15 cellular contexts compared by ENCODE assay signal in the genomic region with DNA sequence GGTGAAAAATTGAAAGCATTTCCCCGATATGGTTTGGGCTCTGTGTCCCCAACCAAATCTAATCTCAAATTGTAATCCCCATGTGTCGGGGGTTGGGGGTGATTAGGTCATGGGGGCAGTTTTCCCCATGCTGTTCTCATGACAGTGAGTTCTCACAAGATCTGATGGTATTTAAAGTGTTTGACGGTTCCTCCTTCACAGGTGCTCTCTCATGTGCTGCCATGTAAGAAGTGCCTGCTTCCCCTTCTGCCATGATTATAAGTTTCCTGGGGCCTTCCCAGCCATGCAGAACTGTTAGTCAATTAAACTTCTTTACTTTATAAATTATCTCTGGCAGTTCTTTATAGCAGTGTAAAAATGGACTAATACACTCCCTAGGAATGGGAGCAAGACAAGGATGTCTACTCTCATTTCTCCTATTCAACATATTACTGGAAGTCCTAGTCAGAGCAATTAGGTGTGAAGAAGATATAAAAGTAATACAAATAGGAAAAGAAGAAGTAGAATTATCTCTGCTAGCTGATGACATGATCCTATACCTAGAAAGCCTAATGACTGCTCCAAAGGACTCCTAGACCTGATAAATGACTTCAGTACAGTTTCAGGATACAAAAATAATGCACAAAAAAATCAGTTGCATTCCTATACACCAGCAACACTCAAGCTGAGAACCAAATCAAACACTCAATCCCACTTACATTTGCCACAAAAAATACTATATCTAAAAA.
DNase-seq lines count a peak whose midpoint lies in the region; ATAC-seq and TF ChIP-seq lines count a peak whose summit lies in the region.
"Had no signal": no experiment of that assay in that cellular context is flagged by ENCODE, and none has a peak within 500 bp of the region (broad histone marks: within the 10 kb centered on the region; RNA-seq: fewer than 3 reads in every experiment).

No MANE protein-coding gene starts in this region.

- no peak for TF ChIP-seq EP300 in gastroesophageal sphincter (IDR thresholded peaks at IDR 0.05)

- H3K9me3 ChIP-seq in DOHH2 (ENCODE audit: control insufficient read depth, insufficient read depth, low read length) (peaks cover 48% of the 10 kb centered on the region), MG63 (peaks cover 21% of the 10 kb centered on the region), gastroesophageal sphincter (peaks cover 0 to 46% (median 0%) of the 10 kb centered on the region in 3 donors)

- peaks cover 11% of the 10 kb centered on the region for H3K4me1 Mint-ChIP-seq in memory B cell
- H3K4me1 Mint-ChIP-seq: GM23338 had no signal

- peaks cover 25% of the 10 kb centered on the region for H3K4me1 ChIP-seq in DOHH2 (ENCODE audit: control insufficient read depth, low read length)
- H3K4me1 ChIP-seq in gastroesophageal sphincter, result no peaks in the 10 kb centered on the region

- no peak for TF ChIP-seq CTCF in DOHH2 (IDR thresholded peaks at IDR 0.05; ENCODE audit: low read depth, low read length, poor library complexity, severe bottlenecking)
- TF ChIP-seq CTCF in GM10248 (IDR thresholded peaks at IDR 0.05; ENCODE audit: control extremely low read depth, extremely low read depth, low read depth, missing control alignments), result no peak
- no peak for TF ChIP-seq CTCF in gastroesophageal sphincter (IDR thresholded peaks at IDR 0.05)

- POLR2A ChIA-PET in GM10248 (lab: Yijun Ruan, JAX), result no interaction called here

- H3K4me2 ChIP-seq in DOHH2 (ENCODE audit: low read length), result peak overlapping the region; percentile 3
- H3K4me2 ChIP-seq: GM23338, KMS-11 had no signal

- H3K4me3 Mint-ChIP-seq in memory B cell, result no peak overlapping the region
- H3K4me3 Mint-ChIP-seq: CD4-positive, alpha-beta memory T cell; GM23338 had no signal

- H3K27me3 Mint-ChIP-seq in memory B cell, result no peaks in the 10 kb centered on the region
- H3K27me3 Mint-ChIP-seq: CD4-positive, alpha-beta memory T cell had no signal

- DNase-seq in NAMALWA (ENCODE audit: low spot score) (peak; percentile 69), memory B cell (ENCODE audit: low spot score in 2 of 2) (peak in 1 of 2 donors; percentile 15), NCI-H82 treated with DMSO at 0.1 percent for 48 hours (lab: John Stamatoyannopoulos, UW; ENCODE audit: unreplicated experiment) (no peak), MG63 (no peak), GM10248 (ENCODE audit: extremely low spot score) (no peak)
- DNase-seq: ACHN; CD4-positive, alpha-beta memory T cell; DMS79; EL; H7 had no signal

- ATAC-seq in memory B cell (ENCODE audit: low read depth) (peak; percentile 94), gastroesophageal sphincter (no peak)
- ATAC-seq: GM23338 had no signal

- no peak for TF ChIP-seq POLR2A in gastroesophageal sphincter (IDR thresholded peaks at IDR 0.05)

- WGBS in gastroesophageal sphincter (ENCODE audit: low coverage in 1 of 2), 2 donors, result 89 to 100% methylated on average over 2 to 3 of the region's 3 CpGs

- H4K20me1 ChIP-seq in DOHH2 (ENCODE audit: control insufficient read depth, insufficient read depth, low read depth, low read length), result no peaks in the 10 kb centered on the region

- H3K9me2 ChIP-seq in DOHH2 (replicated peaks; ENCODE audit: control insufficient read depth, low read length), result no peaks in the 10 kb centered on the region

- H3K27me3 ChIP-seq in DOHH2 (ENCODE audit: control insufficient read depth, low read length), result no peaks in the 10 kb centered on the region
- no peaks in the 10 kb centered on the region for H3K27me3 ChIP-seq in MG63
- H3K27me3 ChIP-seq in gastroesophageal sphincter, result no peaks in the 10 kb centered on the region

- H3K4me3 ChIP-seq in DOHH2 (ENCODE audit: low read length) (0 out of 2 replicates have a peak overlapping the region, but pooled peaks have one; percentile 0), MG63 (no peak overlapping the region), gastroesophageal sphincter (no peak overlapping the region)
- H3K4me3 ChIP-seq: GM23338 had no signal

- peaks cover 31% of the 10 kb centered on the region for H3K36me3 Mint-ChIP-seq in memory B cell

- peak overlapping the region; percentile 79 for H3K27ac Mint-ChIP-seq in memory B cell
- H3K27ac Mint-ChIP-seq: CD4-positive, alpha-beta memory T cell; GM23338 had no signal

- H3K27ac ChIP-seq in DOHH2 (ENCODE audit: low read depth, low read length) (no peak overlapping the region; the same call in 1 of the 2 replicates), gastroesophageal sphincter (no peak overlapping the region)
- H3K27ac ChIP-seq: C4-2B, KMS-11 had no signal

- peaks cover 26% of the 10 kb centered on the region for H3K9me3 Mint-ChIP-seq in memory B cell

- CTCF ChIA-PET in GM10248 (lab: Yijun Ruan, JAX), result no interaction called here

- no peaks in the 10 kb centered on the region for H3K79me2 ChIP-seq in DOHH2 (ENCODE audit: control insufficient read depth, low read length)

- peaks cover 4% of the 10 kb centered on the region; the same call in 1 of the 2 replicates for H3F3A ChIP-seq in DOHH2 (ENCODE audit: control insufficient read depth, insufficient read depth)

- H3K36me3 ChIP-seq in DOHH2 (ENCODE audit: control insufficient read depth, low read length) (peaks cover 22% of the 10 kb centered on the region), MG63 (no peaks in the 10 kb centered on the region), gastroesophageal sphincter (no peaks in the 10 kb centered on the region)
